27 cellular contexts compared by ENCODE assay signal in genomic region chr6:14887986-14888574, GRCh38.
"Had no signal": no experiment of that assay in that cellular context is flagged by ENCODE, and none has a peak within 500 bp of the region (broad histone marks: within the 10 kb centered on the region; RNA-seq: fewer than 3 reads in every experiment).

No MANE protein-coding gene starts in this region.

- H3K4me2 ChIP-seq: neural progenitor cell had no signal

- H3K4me3 ChIP-seq: colonic mucosa, gastroesophageal sphincter, lung, neural progenitor cell, prostate gland, right lobe of liver, thoracic aorta, tibial nerve, upper lobe of right lung, uterus had no signal

- H3K9me3 ChIP-seq: colonic mucosa, gastroesophageal sphincter, prostate gland, right lobe of liver, thoracic aorta, tibial nerve, upper lobe of right lung, uterus had no signal

- H3K36me3 ChIP-seq: colonic mucosa, gastroesophageal sphincter, neural progenitor cell, prostate gland, right lobe of liver, thoracic aorta, tibial nerve, upper lobe of right lung, uterus had no signal

- ATAC-seq: esophagus mucosa; left colon; naive thymus-derived CD4-positive, alpha-beta T cell; stimulated activated memory B cell treated with anti-CD40 and anti-IgM and Interleukin-4, amounts not matched to agents 10 μg/mL and 1 μg/mL and 100 μg/mL, for 72 hours; stimulated activated naive CD8-positive, alpha-beta T cell treated with anti-CD3 and anti-CD28 coated beads, Interleukin-15, Interleukin-2, amounts not matched to agents 100 U/mL and 50 U/mL, for 24 hours; upper lobe of right lung had no signal

- H3K27ac ChIP-seq: colonic mucosa, epithelial cell of prostate, gastroesophageal sphincter, neural progenitor cell, prostate gland, right lobe of liver, thoracic aorta, tibial nerve, upper lobe of right lung, uterus had no signal

- H3K9ac ChIP-seq: neural progenitor cell had no signal

- DNase-seq: colonic mucosa; effector CD8-positive, alpha-beta T cell; endodermal cell; foreskin fibroblast; hypothalamus; immature natural killer cell; islet precursor cell; kidney glomerular epithelial cell; left colon; mesendoderm; naive thymus-derived CD4-positive, alpha-beta T cell; nucleus accumbens; right lobe of liver; stimulated activated CD4-positive, alpha-beta T cell treated with anti-CD3 and anti-CD28 coated beads, Interleukin-2, amount 100 ng/mL, for 24 hours; stimulated activated CD4-positive, alpha-beta T cell treated with anti-CD3 and anti-CD28 coated beads, Interleukin-4, amount 100 ng/mL, for 24 hours; stimulated activated naive CD8-positive, alpha-beta T cell treated with anti-CD3 and anti-CD28 coated beads, Interleukin-15, Interleukin-2, amounts not matched to agents 100 U/mL and 50 U/mL, for 24 hours; upper lobe of right lung; uterus had no signal

- H2AFZ ChIP-seq: neural progenitor cell had no signal

- H3K4me1 ChIP-seq: colonic mucosa, prostate gland, right lobe of liver, upper lobe of right lung, uterus had no signal

- H3K27me3 ChIP-seq: colonic mucosa, gastroesophageal sphincter, neural progenitor cell, right lobe of liver, tibial nerve, upper lobe of right lung, uterus had no signal
